8 cellular contexts compared by ENCODE assay signal in genomic region chr6:100240798-100241197, GRCh38.
"Had no signal": no experiment of that assay in that cellular context is flagged by ENCODE, and none has a peak within 500 bp of the region (broad histone marks: within the 10 kb centered on the region; RNA-seq: fewer than 3 reads in every experiment).

No MANE protein-coding gene starts in this region.

- ATAC-seq: HCT116, HepG2 had no signal

- DNase-seq: GM23248, GOT3, H7, KBM-7 had no signal

- H3K36me3 ChIP-seq: HAP-1 had no signal

- H3K9ac ChIP-seq: GM23248 had no signal

- H3K9me3 ChIP-seq: HAP-1 had no signal

- H2AFZ ChIP-seq: GM23248 had no signal

- H3K27ac ChIP-seq: GM23248, HL-60 had no signal

- H3K4me3 ChIP-seq: GM23248, HAP-1 had no signal

- FAIRE-seq: HepG2 had no signal
